Comparison of ENCODE assay signal across 18 cellular contexts in genomic region chr7:40200791-40201190, GRCh38.
A peak's percentile ranks its signal among the peaks of the same experiment; 100 is the strongest.
DNase-seq lines count a peak whose midpoint lies in the region; ATAC-seq and TF ChIP-seq lines count a peak whose summit lies in the region.
"Had no signal": no experiment of that assay in that cellular context is flagged by ENCODE, and none has a peak within 500 bp of the region (broad histone marks: within the 10 kb centered on the region; RNA-seq: fewer than 3 reads in every experiment).

No MANE protein-coding gene starts in this region.

- H2AK5ac ChIP-seq in trophoblast cell (ENCODE audit: low read length) = no peak overlapping the region

- no peak overlapping the region for H2AFZ ChIP-seq in trophoblast cell (ENCODE audit: insufficient read depth, low read length, poor library complexity)

- H3K27ac ChIP-seq in trophoblast cell (ENCODE audit: low read depth, low read length) (no peak overlapping the region), testis (no peak overlapping the region)
- H3K27ac ChIP-seq: BLaER1, HL-60, right lobe of liver had no signal

- H3K27me3 ChIP-seq in trophoblast cell (ENCODE audit: insufficient read depth, low read length) (no peaks in the 10 kb centered on the region), testis (no peaks in the 10 kb centered on the region)
- H3K27me3 ChIP-seq: BLaER1, right lobe of liver had no signal

- H3K4me1 ChIP-seq in trophoblast cell (ENCODE audit: control insufficient read depth in 1 of 2, insufficient read depth in 2 of 2, low read length in 2 of 2) = no peaks in the 10 kb centered on the region
- no peaks in the 10 kb centered on the region for H3K4me1 ChIP-seq in testis
- H3K4me1 ChIP-seq: BLaER1 had no signal

- H4K91ac ChIP-seq in trophoblast cell (ENCODE audit: low read depth, low read length) = no peak overlapping the region

- intact Hi-C loops in testis (cut with DNase I; ENCODE audit: low total_unique reads) = no loop called here

- H3K14ac ChIP-seq in trophoblast cell (ENCODE audit: low read length) = no peak overlapping the region

- no peak for ATAC-seq in GM19395 (IDR thresholded peaks at IDR 0.05; ENCODE audit: unreplicated experiment)
- ATAC-seq: right lobe of liver had no signal

- no peaks in the 10 kb centered on the region for H3K9me3 ChIP-seq in trophoblast cell (ENCODE audit: insufficient read depth, low read depth, low read length)
- no peaks in the 10 kb centered on the region for H3K9me3 ChIP-seq in testis
- H3K9me3 ChIP-seq: BLaER1, right lobe of liver had no signal

- H3K4ac ChIP-seq in trophoblast cell (ENCODE audit: low read depth, low read length) = no peak overlapping the region

- no peak overlapping the region for H3K4me2 ChIP-seq in trophoblast cell (ENCODE audit: low read length)
- H3K4me2 ChIP-seq: BLaER1 had no signal

- H3K23ac ChIP-seq in trophoblast cell (ENCODE audit: low read length) = no peak overlapping the region

- no peak overlapping the region for H2BK120ac ChIP-seq in trophoblast cell (ENCODE audit: insufficient read depth, low read length, poor library complexity)

- no peak overlapping the region for H2BK12ac ChIP-seq in trophoblast cell (ENCODE audit: low read length)

- H3K36me3 ChIP-seq in trophoblast cell (ENCODE audit: control insufficient read depth in 1 of 2, insufficient read depth in 2 of 2, low read length in 2 of 2) (peaks cover 0 to 1% of the 10 kb centered on the region in 2 experiments), testis (ENCODE audit: low read depth, missing control alignments) (no peaks in the 10 kb centered on the region)
- H3K36me3 ChIP-seq: BLaER1, right lobe of liver had no signal

- no peak overlapping the region for H3K9ac ChIP-seq in trophoblast cell (ENCODE audit: low read length)
- H3K9ac ChIP-seq: BLaER1 had no signal

- TF ChIP-seq POLR2A in testis (IDR thresholded peaks at IDR 0.05) = no peak

- no peaks in the 10 kb centered on the region for H3K79me1 ChIP-seq in trophoblast cell (ENCODE audit: low read length)

- H3K4me3 ChIP-seq in AG09309 (ENCODE audit: control insufficient read depth, low read depth, low read length) (no peak overlapping the region), trophoblast cell (ENCODE audit: low read depth, low read length) (no peak overlapping the region), testis (no peak overlapping the region)
- H3K4me3 ChIP-seq: BLaER1, right lobe of liver had no signal

- no peak overlapping the region for H2BK5ac ChIP-seq in trophoblast cell (ENCODE audit: low read depth, low read length, poor library complexity)

- H3K18ac ChIP-seq in trophoblast cell (ENCODE audit: low read length) = no peak overlapping the region

- DNase-seq in AG09309 (ENCODE audit: low read depth) (peak; percentile 84), NCI-H226 (peak; percentile 13), fibroblast of gingiva (ENCODE audit: low read depth) (peak; percentile 92), trophoblast cell (peak; percentile 48 to 85), CD1c-positive myeloid dendritic cell (ENCODE audit: extremely low spot score) (no peak), testis (no peak)
- no peak for DNase-seq in activated CD4-positive, alpha-beta T cell treated with anti-CD3 and anti-CD28 coated beads, Interleukin-2, amount 50 U/mL, for 4 hours
- DNase-seq: activated CD8-positive, alpha-beta memory T cell treated with anti-CD3 and anti-CD28 coated beads, Interleukin-2, amount 50 U/mL, for 48 hours; activated naive CD4-positive, alpha-beta T cell treated with Interleukin-2 at 50 U/mL for 16 hours; caudate nucleus; DMS79; Karpas-422; NCI-H1694 treated with DMSO at 0.1 percent for 48 hours; NCI-H524 treated with DMSO at 0.1 percent for 48 hours; right lobe of liver had no signal

- H3K79me2 ChIP-seq in trophoblast cell (ENCODE audit: control insufficient read depth, insufficient read depth, low read length, poor library complexity) = no peaks in the 10 kb centered on the region

- TF ChIP-seq CTCF in AG09309 (IDR thresholded peaks at IDR 0.05; ENCODE audit: control insufficient read depth, insufficient read depth, low read depth, low read length, missing control alignments) = no peak
- no peak for TF ChIP-seq CTCF in testis (IDR thresholded peaks at IDR 0.05)

- WGBS in trophoblast cell (ENCODE audit: extremely low coverage, insufficient coverage, insufficient read length) = no CpG with 5 or more reads among the region's 3 CpGs
- WGBS in testis, 2 donors = 88 to 90% methylated on average over 3 of the region's 3 CpGs

- H4K8ac ChIP-seq in trophoblast cell (ENCODE audit: low read depth, low read length) = no peak overlapping the region

- no peak overlapping the region for H4K12ac ChIP-seq in trophoblast cell (ENCODE audit: low read depth, low read length)

Comparison
In these comparisons a context has a peak if more than half of its experiments do, and no peak if none do; other contexts are left out.
1. DNase-seq: peak in AG09309 (single experiment), NCI-H226 (single experiment), fibroblast of gingiva (single experiment) and trophoblast cell (2 of 2); none in CD1c-positive myeloid dendritic cell (single experiment), activated CD4-positive, alpha-beta T cell treated with anti-CD3 and anti-CD28 coated beads, Interleukin-2, amount 50 U/mL, for 4 hours (0 of 2) and testis (single experiment).